ENCODE assay signal across 1 cellular context in the genomic region with DNA sequence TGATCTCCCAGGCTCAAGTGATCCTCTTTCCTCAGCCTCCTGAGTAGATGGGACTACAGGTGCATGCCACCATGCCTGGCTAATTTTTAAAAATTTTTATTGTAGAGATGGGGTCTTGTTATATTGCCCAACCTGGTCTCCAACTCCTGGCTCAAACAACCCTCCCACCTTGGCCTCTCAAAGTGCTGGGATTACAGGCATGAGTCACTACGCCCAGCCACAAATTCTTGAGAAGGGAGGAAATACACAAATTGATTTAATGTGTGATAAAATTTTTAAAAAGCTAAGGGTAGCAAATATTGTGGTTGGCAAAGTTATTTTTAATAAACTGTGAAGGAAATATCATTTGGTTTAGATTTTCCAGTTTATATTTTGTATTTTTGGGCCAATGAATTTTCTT.
TF ChIP-seq lines count a peak whose summit lies in the region.

No MANE protein-coding gene starts in this region.

TF ChIP-seq in A549, 52 proteins besides CTCF, POLR2A, EP300 and RAD21 (continued from another document):
- TF ChIP-seq, protein P1, sequence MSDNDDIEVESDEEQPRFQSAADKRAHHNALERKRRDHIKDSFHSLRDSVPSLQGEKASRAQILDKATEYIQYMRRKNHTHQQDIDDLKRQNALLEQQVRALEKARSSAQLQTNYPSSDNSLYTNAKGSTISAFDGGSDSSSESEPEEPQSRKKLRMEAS (IDR thresholded peaks at IDR 0.05): no peak
- TF ChIP-seq ZC3H11A (IDR thresholded peaks at IDR 0.05) (no peak), CHD4 (IDR thresholded peaks at IDR 0.05; ENCODE audit: borderline replicate concordance) (no peak), FOSB (CRISPR knock-in tag; IDR thresholded peaks at IDR 0.05) (no peak), NR3C1 (IDR thresholded peaks at IDR 0.05) (no peak), HOXB5 (CRISPR knock-in tag; IDR thresholded peaks at IDR 0.05) (no peak), NFE2L2 (conservative IDR thresholded peaks at IDR 0.05; ENCODE audit: low read length) (no peak), FOSL2 (IDR thresholded peaks at IDR 0.05) (no peak), FOSL2 (CRISPR knock-in tag; IDR thresholded peaks at IDR 0.05) (no peak), NPAS2 (CRISPR knock-in tag; IDR thresholded peaks at IDR 0.05; ENCODE audit: borderline replicate concordance) (no peak), ZNF302 (CRISPR knock-in tag; IDR thresholded peaks at IDR 0.05) (no peak), CEBPB (IDR thresholded peaks at IDR 0.05) (no peak), RFX5 (IDR thresholded peaks at IDR 0.05) (no peak), HDAC2 (IDR thresholded peaks at IDR 0.05) (no peak), SREBF2 (IDR thresholded peaks at IDR 0.05) (no peak), KDM1A (IDR thresholded peaks at IDR 0.05; ENCODE audit: low read depth) (no peak), JUN (IDR thresholded peaks at IDR 0.05) (no peak)
- TF ChIP-seq, protein P2, sequence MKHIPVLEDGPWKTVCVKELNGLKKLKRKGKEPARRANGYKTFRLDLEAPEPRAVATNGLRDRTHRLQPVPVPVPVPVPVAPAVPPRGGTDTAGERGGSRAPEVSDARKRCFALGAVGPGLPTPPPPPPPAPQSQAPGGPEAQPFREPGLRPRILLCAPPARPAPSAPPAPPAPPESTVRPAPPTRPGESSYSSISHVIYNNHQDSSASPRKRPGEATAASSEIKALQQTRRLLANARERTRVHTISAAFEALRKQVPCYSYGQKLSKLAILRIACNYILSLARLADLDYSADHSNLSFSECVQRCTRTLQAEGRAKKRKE (CRISPR knock-in tag; IDR thresholded peaks at IDR 0.05; ENCODE audit: low read depth): no peak
- TF ChIP-seq, protein P3, sequence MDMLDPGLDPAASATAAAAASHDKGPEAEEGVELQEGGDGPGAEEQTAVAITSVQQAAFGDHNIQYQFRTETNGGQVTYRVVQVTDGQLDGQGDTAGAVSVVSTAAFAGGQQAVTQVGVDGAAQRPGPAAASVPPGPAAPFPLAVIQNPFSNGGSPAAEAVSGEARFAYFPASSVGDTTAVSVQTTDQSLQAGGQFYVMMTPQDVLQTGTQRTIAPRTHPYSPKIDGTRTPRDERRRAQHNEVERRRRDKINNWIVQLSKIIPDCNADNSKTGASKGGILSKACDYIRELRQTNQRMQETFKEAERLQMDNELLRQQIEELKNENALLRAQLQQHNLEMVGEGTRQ (IDR thresholded peaks at IDR 0.05): no peak
